In genomic region chr22:46738642-46738960, GRCh38 we compare ENCODE assay signal across 8 cellular contexts. TPM values are rescaled to one million over a fixed set of nuclear protein-coding genes. Genes with fewer than 3 reads are reported as not detected.
DNase-seq lines count a peak whose midpoint lies in the region; ATAC-seq, FAIRE-seq and TF ChIP-seq lines count a peak whose summit lies in the region.

No MANE protein-coding gene starts in this region.

- H3K27me3 ChIP-seq in gastrocnemius medialis: no peaks in the 10 kb centered on the region

- H3K4me3 Mint-ChIP-seq in T-helper 17 cell: peak overlapping the region; percentile 90
- peak overlapping the region; percentile 80 for H3K4me3 Mint-ChIP-seq in glutamatergic neuron (ENCODE audit: unreplicated experiment)

- H3K4me1 Mint-ChIP-seq in T-helper 17 cell: peaks cover 39% of the 10 kb centered on the region
- H3K4me1 Mint-ChIP-seq in glutamatergic neuron (ENCODE audit: low read depth, unreplicated experiment): peaks cover 7% of the 10 kb centered on the region

- intact Hi-C loops in gastrocnemius medialis (cut with DNase I; ENCODE audit: low total_unique reads): loop anchor here (2.0 to 5.0 kb wide), 2 partner anchors 16 to 161 kb away; no protein-coding TSS in a partner anchor

- no peak for TF ChIP-seq POLR2A in gastrocnemius medialis (IDR thresholded peaks at IDR 0.05)

- H3K27ac ChIP-seq in gastrocnemius medialis: peak overlapping the region; percentile 87 to 94 (median 92)

- in situ Hi-C loops in gastrocnemius medialis (cut with MboI; ENCODE audit: low sequenced_read_pairs in 4 of 4): no loop called here

- no peak for DNase-seq in T-helper 17 cell
- no peak for DNase-seq in glutamatergic neuron
- no peak for DNase-seq in gastrocnemius medialis
- no peak for DNase-seq in D721Med (ENCODE audit: insufficient read length, low spot score)
- no peak for DNase-seq in NCI-H1930 (lab: John Stamatoyannopoulos, UW)
- DNase-seq in D341Med (ENCODE audit: low spot score): no peak

- H3K36me3 Mint-ChIP-seq in T-helper 17 cell (ENCODE audit: low read depth) (peaks cover 2% of the 10 kb centered on the region), glutamatergic neuron (ENCODE audit: unreplicated experiment) (no peaks in the 10 kb centered on the region)

- no peaks in the 10 kb centered on the region for H3K36me3 ChIP-seq in gastrocnemius medialis

- ATAC-seq in GM18502 (IDR thresholded peaks at IDR 0.05; ENCODE audit: poor library complexity, unreplicated experiment) (peak; percentile 23), T-helper 17 cell (peak; percentile 0), gastrocnemius medialis (no peak), GM21723 (IDR thresholded peaks at IDR 0.05; ENCODE audit: unreplicated experiment) (no peak)

- peak overlapping the region; percentile 62 to 79 (median 72) for H3K4me3 ChIP-seq in gastrocnemius medialis

- H3K9me3 Mint-ChIP-seq in glutamatergic neuron (ENCODE audit: unreplicated experiment): peaks cover 10% of the 10 kb centered on the region

- H3K9me3 ChIP-seq in T-helper 17 cell (ENCODE audit: control insufficient read depth, low read length, poor library complexity, severe bottlenecking): no peaks in the 10 kb centered on the region
- H3K9me3 ChIP-seq in gastrocnemius medialis: no peaks in the 10 kb centered on the region

- H3K27ac Mint-ChIP-seq in T-helper 17 cell: peak overlapping the region; percentile 95
- peak overlapping the region; percentile 62 for H3K27ac Mint-ChIP-seq in glutamatergic neuron (ENCODE audit: unreplicated experiment)

- TF ChIP-seq CTCF in glutamatergic neuron (IDR thresholded peaks at IDR 0.05; ENCODE audit: partially characterized antibody, unreplicated experiment) (no peak), gastrocnemius medialis (IDR thresholded peaks at IDR 0.05 in 4 of 5, conservative IDR thresholded peaks at IDR 0.05 in 1 of 5) (no peak), D721Med (IDR thresholded peaks at IDR 0.05; ENCODE audit: insufficient read depth, missing control alignments) (no peak)

- H3K27me3 Mint-ChIP-seq in T-helper 17 cell (no peaks in the 10 kb centered on the region), glutamatergic neuron (ENCODE audit: unreplicated experiment) (peaks cover 5% of the 10 kb centered on the region)

- no peak for FAIRE-seq in D721Med (lab: Jason Lieb, UNC)

- H3K4me1 ChIP-seq in gastrocnemius medialis: peaks cover 63 to 66% of the 10 kb centered on the region in 2 donors

RNA-seq across cellular contexts. Expression of gene CERK, which starts 0.5 kb away (rescaled TPM):
- total RNA-seq in T-helper 17 cell: 100 to 1,000 TPM; 164 to 174 TPM
- total RNA-seq in glutamatergic neuron (ENCODE audit: unreplicated experiment): 145 TPM
- total RNA-seq in gastrocnemius medialis: 10 to 100 TPM; 32.7 to 38.7 (median 34.8) TPM

RNA-seq across cellular contexts. Expression of gene TBC1D22A, which starts 23.8 kb away (rescaled TPM):
- total RNA-seq in T-helper 17 cell: 10 to 100 TPM; 42.1 to 43.8 TPM
- 23.0 TPM for total RNA-seq in glutamatergic neuron (ENCODE audit: unreplicated experiment)
- 10 to 100 TPM; 18.8 to 25.2 (median 23.1) TPM for total RNA-seq in gastrocnemius medialis

Comparison
In these comparisons a context has a peak if more than half of its experiments do, and no peak if none do; other contexts are left out.
1. ATAC-seq: peak in GM18502 (single experiment) and T-helper 17 cell (single experiment); none in gastrocnemius medialis (0 of 2) and GM21723 (single experiment).